Comparison of ENCODE assay signal across 8 cellular contexts in the genomic region with DNA sequence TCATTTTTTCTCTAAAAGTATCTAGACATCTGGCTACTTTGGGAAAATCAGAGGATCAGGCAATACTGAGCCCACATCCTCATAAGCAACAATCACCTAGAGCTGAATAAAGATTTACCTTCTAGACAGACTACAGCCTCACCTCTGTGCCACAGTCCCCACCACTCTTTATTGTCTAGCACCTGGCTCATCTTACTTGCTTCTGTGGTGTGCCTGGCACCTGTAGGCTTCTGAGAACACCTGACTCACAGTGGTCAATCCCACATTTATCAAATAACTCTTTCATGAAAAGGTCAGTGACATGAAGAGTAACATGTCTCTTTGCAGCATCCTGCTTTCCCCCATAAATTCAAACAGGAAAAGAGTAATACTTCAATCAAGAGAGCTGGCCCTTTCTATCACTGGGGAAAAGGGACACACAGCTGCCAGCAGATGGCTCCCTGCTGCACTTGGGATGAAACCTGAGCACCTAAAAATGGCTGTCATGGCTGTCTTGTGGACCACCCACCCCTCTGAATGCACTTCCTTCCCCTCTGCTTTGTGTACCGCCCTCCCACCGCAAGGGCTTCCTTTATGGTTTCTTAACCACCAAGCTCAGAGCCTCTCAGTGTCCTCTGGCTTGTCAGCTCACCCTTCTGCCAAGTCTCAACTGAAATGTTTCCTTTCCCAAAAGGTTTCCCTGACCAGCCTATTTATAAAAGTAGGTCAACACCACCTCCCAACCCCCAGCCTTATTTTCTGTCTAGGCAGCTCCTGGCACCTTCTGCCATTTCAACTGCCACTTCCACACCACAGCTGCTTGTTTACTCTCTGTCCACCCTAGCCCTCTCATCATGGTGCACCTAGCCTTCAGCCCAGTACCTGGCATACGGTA. TPM values are rescaled to one million over a fixed set of nuclear protein-coding genes. Genes with fewer than 3 reads are reported as not detected.
DNase-seq lines count a peak whose midpoint lies in the region; ATAC-seq, FAIRE-seq and TF ChIP-seq lines count a peak whose summit lies in the region.

No MANE protein-coding gene starts in this region.

- peak; percentile 88 for FAIRE-seq in GM12878 (lab: Jason Lieb, UNC)
- FAIRE-seq in RCC 7860 (lab: Jason Lieb, UNC), result no peak

- no peak overlapping the region for H2AK5ac ChIP-seq in IMR-90 (ENCODE audit: low read depth, low read length)

- no peaks in the 10 kb centered on the region for H3K9me1 ChIP-seq in IMR-90 (ENCODE audit: insufficient read depth, low read length)

- H3K27ac ChIP-seq in CD8-positive, alpha-beta memory T cell (ENCODE audit: low read depth, low read length), result peak overlapping the region; percentile 27
- H3K27ac ChIP-seq in IMR-90 (ENCODE audit: insufficient read depth, low read length) (no peak overlapping the region), GM12878 (ENCODE audit: control insufficient read depth, insufficient read depth) (no peak overlapping the region)

- SMC1A ChIA-PET in GM12878 (lab: Charles Lee; ENCODE audit: uncharacterized antibody, unreplicated experiment), result interaction anchor here (0.8 to 3.8 kb wide), 17 partner anchors 8 to 171 kb away, joined by 3 to 15 read pairs (median 4); a partner anchor contains a TSS

- no peaks in the 10 kb centered on the region for H3K27me3 Mint-ChIP-seq in CD8-positive, alpha-beta memory T cell

- H4K91ac ChIP-seq in IMR-90 (ENCODE audit: insufficient read depth, low read depth, low read length), result no peak overlapping the region

- BruUV-seq in IMR-90 (replicated peaks; lab: Mats Ljungman, UMichigan) (no TSS peak), GM12878 (replicated peaks; lab: Mats Ljungman, UMichigan) (no TSS peak)

- H2BK5ac ChIP-seq in IMR-90 (ENCODE audit: low read depth, low read length, poor library complexity, severe bottlenecking), result no peak overlapping the region

- 27% methylated on average over 2 of the region's 3 CpGs; no CpG with 5 or more reads in 1 of the 2 experiments for WGBS in IMR-90 (ENCODE audit: extremely low coverage in 2 of 2, insufficient read length in 1 of 2), 2 experiments
- 33% methylated on average over 3 of the region's 3 CpGs for WGBS in GM12878 (ENCODE audit: insufficient coverage, insufficient replicate concordance, low lambda C conversion rate, missing lambda C conversion rate)

- no peak overlapping the region for H3K56ac ChIP-seq in IMR-90 (ENCODE audit: extremely low read depth, insufficient read depth, low read length)

- H3K36me3 Mint-ChIP-seq in CD8-positive, alpha-beta memory T cell, result peaks cover 7 to 83% (median 34%) of the 10 kb centered on the region in 3 donors

- no peak overlapping the region for H2BK15ac ChIP-seq in IMR-90 (ENCODE audit: low read depth, low read length)

- H3K9ac ChIP-seq in IMR-90 (ENCODE audit: low read depth, low read length), result no peak overlapping the region
- no peak overlapping the region for H3K9ac ChIP-seq in GM12878 (ENCODE audit: control insufficient read depth, insufficient read depth, low read length)

- H3K4ac ChIP-seq in IMR-90 (ENCODE audit: low read depth, low read length), result no peak overlapping the region

- H3K4me3 ChIP-seq in CD8-positive, alpha-beta memory T cell (ENCODE audit: low read length), result no peak overlapping the region
- H3K4me3 ChIP-seq in IMR-90 (ENCODE audit: insufficient read depth, low read depth, low read length), result no peak overlapping the region
- H3K4me3 ChIP-seq in GM12878, result no peak overlapping the region

- H2AFZ ChIP-seq in IMR-90 (replicated peaks; ENCODE audit: low read length, poor library complexity) (peak overlapping the region; percentile 67), GM12878 (ENCODE audit: control insufficient read depth, low read depth, low read length) (no peak overlapping the region)

- H3K79me2 ChIP-seq in GM12878 (ENCODE audit: control insufficient read depth, insufficient read depth, low read length), result no peaks in the 10 kb centered on the region

- H3K27ac Mint-ChIP-seq in CD8-positive, alpha-beta memory T cell, result peak overlapping the region; percentile 66 to 94 (median 88)

- no peak overlapping the region for H3K4me2 ChIP-seq in IMR-90 (ENCODE audit: low read depth, low read length)
- no peak overlapping the region for H3K4me2 ChIP-seq in GM12878 (ENCODE audit: control insufficient read depth, insufficient read depth)

- TF ChIP-seq POLR2A in IMR-90 (IDR thresholded peaks at IDR 0.05; ENCODE audit: low read depth, low read length) (no peak), GM12878 (IDR thresholded peaks at IDR 0.05; ENCODE audit: low read depth, low read length) (no peak)

- H4K20me1 ChIP-seq in IMR-90 (ENCODE audit: insufficient read depth, low read length) (no peaks in the 10 kb centered on the region), GM12878 (ENCODE audit: control insufficient read depth, insufficient read depth) (no peaks in the 10 kb centered on the region)

- CTCF ChIA-PET in CD8-positive, alpha-beta memory T cell (lab: Charles Lee), result interaction anchor here (0.7 to 4.6 kb wide), 20 partner anchors 9 to 171 kb away, joined by 3 to 33 read pairs (median 4); a partner anchor contains a TSS
- CTCF ChIA-PET in IMR-90 (lab: Yijun Ruan, JAX), result interaction anchor here (1.1 to 2.1 kb wide), 4 partner anchors 9 to 163 kb away, joined by 3 to 7 read pairs (median 4); a partner anchor contains a TSS
- CTCF ChIA-PET in GM12878 (lab: Yijun Ruan, JAX), result interaction anchor here (0.7 to 4.9 kb wide), 22 partner anchors 8 to 175 kb away, joined by 3 to 44 read pairs (median 6); a partner anchor contains a TSS

- ATAC-seq in IMR-90 (ENCODE audit: low read depth), result peak; percentile 79
- peak; percentile 90 for ATAC-seq in GM12878
- ATAC-seq in HG02763 (IDR thresholded peaks at IDR 0.05; ENCODE audit: unreplicated experiment), result no peak

- H2BK20ac ChIP-seq in IMR-90 (ENCODE audit: low read depth, low read length), result no peak overlapping the region

- H2AK9ac ChIP-seq in IMR-90 (replicated peaks; ENCODE audit: low read depth, low read length, poor library complexity), result peak overlapping the region; percentile 11

- RAD21 ChIA-PET in GM12878 (lab: Charles Lee; ENCODE audit: unreplicated experiment), result interaction anchor here (0.8 to 2.6 kb wide), 6 partner anchors 19 to 162 kb away, joined by 3 to 9 read pairs (median 4); a partner anchor contains a TSS

- in situ Hi-C loops in IMR-90 (cut with MboI; ENCODE audit: low sequenced_read_pairs) (no loop called here), GM12878 (cut with MboI) (no loop called here)

- no peaks in the 10 kb centered on the region for H3K9me3 Mint-ChIP-seq in CD8-positive, alpha-beta memory T cell

- no peak overlapping the region for H3K18ac ChIP-seq in IMR-90 (ENCODE audit: low read depth, low read length)

- POLR2A ChIA-PET in CD8-positive, alpha-beta memory T cell (lab: Charles Lee), result interaction anchor here (0.6 to 2.5 kb wide), 5 partner anchors 10 to 170 kb away, joined by 3 to 12 read pairs (median 10); a partner anchor contains a TSS
- POLR2A ChIA-PET in IMR-90 (lab: Charles Lee; ENCODE audit: unreplicated experiment) (no interaction called here), GM12878 (lab: Charles Lee) (interaction anchor here (1.1 kb wide), 1 partner anchor 24 kb away, joined by 3 read pairs; no protein-coding TSS in a partner anchor)

- no peak overlapping the region for H2BK120ac ChIP-seq in IMR-90 (ENCODE audit: low read depth, low read length)

- H4K5ac ChIP-seq in IMR-90 (ENCODE audit: low read depth, low read length), result no peak overlapping the region

- no peaks in the 10 kb centered on the region for H3K27me3 ChIP-seq in CD8-positive, alpha-beta memory T cell (ENCODE audit: insufficient read depth, low read length, poor library complexity, severe bottlenecking)
- H3K27me3 ChIP-seq in IMR-90 (ENCODE audit: control insufficient read depth, insufficient read depth, low read length) (no peaks in the 10 kb centered on the region), GM12878 (replicated peaks in 1 of 2; ENCODE audit: control insufficient read depth in 2 of 2, insufficient read depth in 2 of 2, low read length in 1 of 2) (no peaks in the 10 kb centered on the region)

- H3K14ac ChIP-seq in IMR-90 (replicated peaks; ENCODE audit: low read depth, low read length), result no peak overlapping the region

- no peak overlapping the region; a peak in 1 of 4 replicates for H4K8ac ChIP-seq in IMR-90 (ENCODE audit: low read depth in 2 of 2, low read length in 2 of 2)

- no peak for TF ChIP-seq EP300 in GM12878 (IDR thresholded peaks at IDR 0.05; ENCODE audit: borderline replicate concordance in 1 of 2, control insufficient read depth in 1 of 2, low read depth in 2 of 2, low read length in 2 of 2)

- H3K23ac ChIP-seq in IMR-90 (ENCODE audit: low read depth, low read length), result no peak overlapping the region

- H3K4me1 ChIP-seq in CD8-positive, alpha-beta memory T cell (ENCODE audit: insufficient read depth, low read length), result peaks cover 20% of the 10 kb centered on the region
- H3K4me1 ChIP-seq in IMR-90 (ENCODE audit: control insufficient read depth, insufficient read depth, low read length) (no peaks in the 10 kb centered on the region), GM12878 (ENCODE audit: control insufficient read depth, insufficient read depth, low read length) (peaks cover 6% of the 10 kb centered on the region)

- TF ChIP-seq RAD21 in IMR-90 (IDR thresholded peaks at IDR 0.05; ENCODE audit: low read length) (peak; percentile 63), GM12878 (IDR thresholded peaks at IDR 0.05; ENCODE audit: insufficient read depth, low read depth, low read length) (peak; percentile 66)

- no peaks in the 10 kb centered on the region for H3K9me3 ChIP-seq in CD8-positive, alpha-beta memory T cell (ENCODE audit: low read length)
- H3K9me3 ChIP-seq in IMR-90 (ENCODE audit: control insufficient read depth, insufficient read depth, low read length) (no peaks in the 10 kb centered on the region), GM12878 (replicated peaks; ENCODE audit: control insufficient read depth, insufficient read depth, low read length) (no peaks in the 10 kb centered on the region)

- peak overlapping the region; percentile 18 to 75 (median 62) for H3K4me3 Mint-ChIP-seq in CD8-positive, alpha-beta memory T cell

- peaks cover 77% of the 10 kb centered on the region for H3K36me3 ChIP-seq in CD8-positive, alpha-beta memory T cell (ENCODE audit: insufficient read depth, low read length)
- H3K36me3 ChIP-seq in IMR-90 (ENCODE audit: control insufficient read depth, insufficient read depth, low read length) (peaks cover 56% of the 10 kb centered on the region), GM12878 (ENCODE audit: control insufficient read depth in 2 of 2, insufficient read depth in 2 of 2, low read length in 1 of 2) (peaks cover 26 to 36% of the 10 kb centered on the region in 2 experiments)

- peak; percentile 56 for TF ChIP-seq CTCF in IMR-90 (conservative IDR thresholded peaks at IDR 0.05; ENCODE audit: low read depth, low read length)
- TF ChIP-seq CTCF in GM12878 (IDR thresholded peaks at IDR 0.05 in 2 of 3, conservative IDR thresholded peaks at IDR 0.05 in 1 of 3; ENCODE audit: control insufficient read depth in 2 of 3, extremely low read depth in 1 of 3, insufficient read depth in 1 of 3, low read depth in 3 of 3, low read length in 3 of 3), result peak; percentile 66 to 72 (median 68)

- DNase-seq in CD8-positive, alpha-beta memory T cell, result peak; percentile 51 to 79 (median 76)
- peak; percentile 51 for DNase-seq in IMR-90
- peak; percentile 38 for DNase-seq in T-helper 22 cell (ENCODE audit: low read depth)
- DNase-seq in GM12878 (ENCODE audit: low read depth, low spot score), result no peak
- peak; percentile 81 for DNase-seq in islet precursor cell
- peak; percentile 29 to 33 for DNase-seq in stimulated activated CD8-positive, alpha-beta memory T cell treated with anti-CD3 and anti-CD28 coated beads, Interleukin-2, amount 100 ng/mL, for 1 hour (ENCODE audit: low read depth in 2 of 2)
- no peak for DNase-seq in RCC 7860 (ENCODE audit: low spot score)

- H3K79me1 ChIP-seq in IMR-90 (ENCODE audit: low read depth in 1 of 2, low read length in 2 of 2), result peaks cover 4 to 10% of the 10 kb centered on the region in 2 experiments; a peak in 1 of 4 replicates

- H3K4me1 Mint-ChIP-seq in CD8-positive, alpha-beta memory T cell, result peaks cover 27 to 31% (median 28%) of the 10 kb centered on the region in 3 donors

- intact Hi-C loops in IMR-90 (cut with micrococcal nuclease) (loop anchor here (5.0 kb wide), 1 partner anchor 89 kb away; a partner anchor contains a TSS), GM12878 (cut with micrococcal nuclease; ENCODE audit: unreplicated experiment) (loop anchor here (5.0 kb wide), 2 partner anchors 89 to 164 kb away; a partner anchor contains a TSS)

- dilution Hi-C loops in IMR-90 (cut with HindIII; ENCODE audit: low sequenced_read_pairs, unreplicated experiment), result no loop called here

RNA-seq across cellular contexts. Expression of a gene that starts 9.3 kb away (rescaled TPM):
- total RNA-seq in CD8-positive, alpha-beta memory T cell, result 10 to 100 TPM; 53.9 to 58.8 TPM
- polyA plus RNA-seq in CD8-positive, alpha-beta memory T cell, result 41.5 TPM
- total RNA-seq in IMR-90 (2012; rRNA removed) (37.5 and 43.2 TPM in 2 replicates), GM12878 (2014; rRNA removed) (31.7 and 34.6 TPM in 2 replicates), GM12878 (2014; rRNA removed; fragmentation: Illumina TruSeq; extraction: Trizol) (28.3 and 32.2 TPM in 2 replicates), GM12878 (2021) (35.6 and 42.2 TPM in 2 replicates)
- polyA plus RNA-seq in IMR-90 (2012; rRNA removed) (22.5 and 23.6 TPM in 2 replicates), GM12878 (2011; rRNA removed) (36.5 and 43.3 TPM in 2 replicates), GM12878 (2014; fragmentation: Illumina TruSeq; extraction: Trizol) (27.3 and 29.4 TPM in 2 replicates), GM12878 (2014; fragmentation: Nextera tagmentation; extraction: Ambion mirVana) (10 to 100 TPM; 14.2 to 19.1 TPM), GM12878 (2014; rRNA removed) (23.1 and 31.6 TPM in 2 replicates), GM12878 (2016; fragmentation: Nextera tagmentation; extraction: Ambion mirVana) (10 to 100 TPM; 35.9 to 40.1 TPM)
- 16.0 and 16.7 TPM in 2 replicates for polyA plus RNA-seq in IMR-90 (2012; cell fraction: cytosol; rRNA removed)
- polyA plus RNA-seq in IMR-90 (2012; cell fraction: nucleus; rRNA removed; ENCODE audit: low replicate concordance), result 35.1 and 48.4 TPM in 2 replicates
- 70.0 and 73.7 TPM in 2 replicates for total RNA-seq in GM12878 (2013; cell fraction: nucleolus; rRNA removed)
- polyA plus RNA-seq in GM12878 (2011; ENCODE audit: low read depth), result 17.4 TPM
- 38.1 and 44.3 TPM in 2 replicates for polyA plus RNA-seq in GM12878 (2011; cell fraction: cytosol; rRNA removed)
- polyA plus RNA-seq in GM12878 (2011; cell fraction: nucleus; rRNA removed), result 70.3 and 74.9 TPM in 2 replicates
- polyA plus RNA-seq in GM12878 (2012), result 23.4 and 24.1 TPM in 2 replicates
- polyA minus RNA-seq in GM12878 (2011; rRNA and poly(A)+ RNA removed), result 66.5 and 75.2 TPM in 2 replicates
- 12.3 and 18.2 TPM in 2 replicates for polyA minus RNA-seq in GM12878 (2011; cell fraction: cytosol; rRNA and poly(A)+ RNA removed)
- 46.3 and 59.1 TPM in 2 replicates for polyA minus RNA-seq in GM12878 (2011; cell fraction: nucleus; rRNA and poly(A)+ RNA removed)

RNA-seq across cellular contexts. Expression of a gene that starts 19.2 kb away (rescaled TPM):
- total RNA-seq in CD8-positive, alpha-beta memory T cell, result 10 to 100 TPM; 32.8 to 33.3 TPM
- polyA plus RNA-seq in CD8-positive, alpha-beta memory T cell, result 28.5 TPM
- total RNA-seq in IMR-90 (2012; rRNA removed) (24.0 and 28.6 TPM in 2 replicates), GM12878 (2014; rRNA removed) (17.2 and 17.7 TPM in 2 replicates), GM12878 (2014; rRNA removed; fragmentation: Illumina TruSeq; extraction: Trizol) (21.2 and 26.4 TPM in 2 replicates), GM12878 (2021) (27.5 and 32.9 TPM in 2 replicates)
- polyA plus RNA-seq in IMR-90 (2012; rRNA removed) (15.7 and 18.3 TPM in 2 replicates), GM12878 (2011; rRNA removed) (50.5 and 55.9 TPM in 2 replicates), GM12878 (2014; fragmentation: Illumina TruSeq; extraction: Trizol) (31.5 and 41.6 TPM in 2 replicates), GM12878 (2014; fragmentation: Nextera tagmentation; extraction: Ambion mirVana) (10 to 100 TPM in 1 of 2 experiments, 1 to 10 TPM in 1; 4.1 to 15.4 TPM), GM12878 (2014; rRNA removed) (22.3 and 27.4 TPM in 2 replicates), GM12878 (2016; fragmentation: Nextera tagmentation; extraction: Ambion mirVana) (10 to 100 TPM; 42.9 to 50.6 TPM)
- polyA plus RNA-seq in IMR-90 (2012; cell fraction: cytosol; rRNA removed), result 3.6 and 16.7 TPM in 2 replicates
- 1.9 and 12.8 TPM in 2 replicates for polyA plus RNA-seq in IMR-90 (2012; cell fraction: nucleus; rRNA removed; ENCODE audit: low replicate concordance)
- 14.9 and 17.6 TPM in 2 replicates for total RNA-seq in GM12878 (2013; cell fraction: nucleolus; rRNA removed)
- 9.4 TPM for polyA plus RNA-seq in GM12878 (2011; ENCODE audit: low read depth)
- polyA plus RNA-seq in GM12878 (2011; cell fraction: cytosol; rRNA removed), result 20.4 and 32.3 TPM in 2 replicates
- 16.9 and 17.7 TPM in 2 replicates for polyA plus RNA-seq in GM12878 (2011; cell fraction: nucleus; rRNA removed)
- 9.4 and 18.9 TPM in 2 replicates for polyA plus RNA-seq in GM12878 (2012)
- polyA minus RNA-seq in GM12878 (2011; rRNA and poly(A)+ RNA removed), result 30.7 and 36.9 TPM in 2 replicates
- polyA minus RNA-seq in GM12878 (2011; cell fraction: cytosol; rRNA and poly(A)+ RNA removed), result 7.6 and 9.1 TPM in 2 replicates
- 4.8 and 7.7 TPM in 2 replicates for polyA minus RNA-seq in GM12878 (2011; cell fraction: nucleus; rRNA and poly(A)+ RNA removed)

RNA-seq across cellular contexts. Expression of a gene that starts 19.3 kb away (rescaled TPM):
- 10 to 100 TPM; 36.7 to 36.8 TPM for total RNA-seq in CD8-positive, alpha-beta memory T cell
- polyA plus RNA-seq in CD8-positive, alpha-beta memory T cell, result 18.9 TPM
- total RNA-seq in IMR-90 (2012; rRNA removed) (15.8 and 18.1 TPM in 2 replicates), GM12878 (2014; rRNA removed) (36.7 and 38.5 TPM in 2 replicates), GM12878 (2014; rRNA removed; fragmentation: Illumina TruSeq; extraction: Trizol) (24.2 and 25.7 TPM in 2 replicates), GM12878 (2021) (34.2 and 35.2 TPM in 2 replicates)
- polyA plus RNA-seq in IMR-90 (2012; rRNA removed) (19.0 and 19.5 TPM in 2 replicates), GM12878 (2011; rRNA removed) (36.5 and 52.5 TPM in 2 replicates), GM12878 (2014; fragmentation: Illumina TruSeq; extraction: Trizol) (27.3 and 31.1 TPM in 2 replicates), GM12878 (2014; fragmentation: Nextera tagmentation; extraction: Ambion mirVana) (10 to 100 TPM; 11.7 to 12.3 TPM), GM12878 (2014; rRNA removed) (32.4 and 34.4 TPM in 2 replicates), GM12878 (2016; fragmentation: Nextera tagmentation; extraction: Ambion mirVana) (10 to 100 TPM; 28.7 to 30.5 TPM)
- 7.0 and 11.5 TPM in 2 replicates for polyA plus RNA-seq in IMR-90 (2012; cell fraction: cytosol; rRNA removed)
- polyA plus RNA-seq in IMR-90 (2012; cell fraction: nucleus; rRNA removed; ENCODE audit: low replicate concordance), result 44.9 and 55.6 TPM in 2 replicates
- 182 and 200 TPM in 2 replicates for total RNA-seq in GM12878 (2013; cell fraction: nucleolus; rRNA removed)
- polyA plus RNA-seq in GM12878 (2011; ENCODE audit: low read depth), result 19.5 TPM
- 35.8 and 37.7 TPM in 2 replicates for polyA plus RNA-seq in GM12878 (2011; cell fraction: cytosol; rRNA removed)
- polyA plus RNA-seq in GM12878 (2011; cell fraction: nucleus; rRNA removed), result 119 and 130 TPM in 2 replicates
- 26.4 and 30.0 TPM in 2 replicates for polyA plus RNA-seq in GM12878 (2012)
- polyA minus RNA-seq in GM12878 (2011; rRNA and poly(A)+ RNA removed), result 40.2 and 41.4 TPM in 2 replicates
- 14.2 and 15.0 TPM in 2 replicates for polyA minus RNA-seq in GM12878 (2011; cell fraction: cytosol; rRNA and poly(A)+ RNA removed)
- 43.3 and 49.2 TPM in 2 replicates for polyA minus RNA-seq in GM12878 (2011; cell fraction: nucleus; rRNA and poly(A)+ RNA removed)

Comparison
In these comparisons a context has a peak if more than half of its experiments do, and no peak if none do; other contexts are left out.
1. DNase-seq: peak in CD8-positive, alpha-beta memory T cell (5 of 5), IMR-90 (single experiment), T-helper 22 cell (single experiment), islet precursor cell (single experiment) and stimulated activated CD8-positive, alpha-beta memory T cell treated with anti-CD3 and anti-CD28 coated beads, Interleukin-2, amount 100 ng/mL, for 1 hour (2 of 2); none in GM12878 (single experiment) and RCC 7860 (single experiment).